Comparison of ENCODE assay signal across 1 cellular context in genomic region chr10:110209926-110210662, GRCh38.
A peak's percentile ranks its signal among the peaks of the same experiment; 100 is the strongest.
TF ChIP-seq lines count a peak whose summit lies in the region.

No MANE protein-coding gene starts in this region.

TF ChIP-seq in HepG2, 621 proteins besides CTCF, POLR2A, EP300 and RAD21 (continued from another document):
- TF ChIP-seq ZFP91 (CRISPR knock-in tag; IDR thresholded peaks at IDR 0.05; ENCODE audit: borderline replicate concordance) (no peak), ZNF34 (CRISPR knock-in tag; IDR thresholded peaks at IDR 0.05; ENCODE audit: borderline replicate concordance) (no peak), TCF12 (IDR thresholded peaks at IDR 0.05) (no peak), TCF12 (CRISPR knock-in tag; IDR thresholded peaks at IDR 0.05) (no peak), ZNF607 (CRISPR knock-in tag; IDR thresholded peaks at IDR 0.05; ENCODE audit: borderline replicate concordance) (peak; percentile 33; the same call in 1 of the 2 replicates), FOXP4 (CRISPR knock-in tag; IDR thresholded peaks at IDR 0.05) (no peak), MXI1 (IDR thresholded peaks at IDR 0.05; ENCODE audit: borderline replicate concordance, low read depth, low read length) (peak; percentile 28; the same call in 1 of the 3 replicates), MXD1 (CRISPR knock-in tag; IDR thresholded peaks at IDR 0.05) (0 out of 2 replicates have a peak, but pooled peaks have one; percentile 20), ZNF496 (CRISPR knock-in tag; IDR thresholded peaks at IDR 0.05; ENCODE audit: insufficient replicate concordance) (no peak), FOSL1 (CRISPR knock-in tag; IDR thresholded peaks at IDR 0.05; ENCODE audit: borderline replicate concordance) (no peak), FOXP1 (IDR thresholded peaks at IDR 0.05) (no peak), FOXP1 (CRISPR knock-in tag; IDR thresholded peaks at IDR 0.05) (peak; percentile 31; the same call in 1 of the 2 replicates), MIER2 (CRISPR knock-in tag; IDR thresholded peaks at IDR 0.05) (no peak), ZBTB7B (CRISPR knock-in tag; IDR thresholded peaks at IDR 0.05) (0 out of 2 replicates have a peak, but pooled peaks have one; percentile 24), DMAP1 (CRISPR knock-in tag; IDR thresholded peaks at IDR 0.05) (no peak), ZNF383 (CRISPR knock-in tag; IDR thresholded peaks at IDR 0.05; ENCODE audit: borderline replicate concordance) (no peak), CBX2 (IDR thresholded peaks at IDR 0.05; ENCODE audit: low read depth, low read length) (no peak), CBX2 (CRISPR knock-in tag; IDR thresholded peaks at IDR 0.05; ENCODE audit: low read depth) (no peak), ARID5B (CRISPR knock-in tag; IDR thresholded peaks at IDR 0.05) (peak; percentile 4; the same call in 1 of the 2 replicates), ZNF710 (CRISPR knock-in tag; IDR thresholded peaks at IDR 0.05; ENCODE audit: borderline replicate concordance) (0 out of 2 replicates have a peak, but pooled peaks have one; percentile 5), DZIP1 (CRISPR knock-in tag; IDR thresholded peaks at IDR 0.05) (0 out of 2 replicates have a peak, but pooled peaks have one; percentile 4), SIN3A (IDR thresholded peaks at IDR 0.05; ENCODE audit: borderline replicate concordance, low read depth, low read length) (peak; percentile 39; the same call in 1 of the 2 replicates), ZNF850 (CRISPR knock-in tag; conservative IDR thresholded peaks at IDR 0.05) (0 out of 2 replicates have a peak, but pooled peaks have one; percentile 82), ZNF446 (CRISPR knock-in tag; IDR thresholded peaks at IDR 0.05) (no peak), ZNF430 (CRISPR knock-in tag; IDR thresholded peaks at IDR 0.05) (0 out of 2 replicates have a peak, but pooled peaks have one; percentile 47), PCBP1 (IDR thresholded peaks at IDR 0.05; ENCODE audit: borderline replicate concordance, low read depth, low read length) (0 out of 2 replicates have a peak, but pooled peaks have one; percentile 55)
TF ChIP-seq in HepG2: peak in this region for 38.
